Comparison of ENCODE assay signal across 31 cellular contexts in genomic region chr2:125566422-125566821, GRCh38.
"Had no signal": no experiment of that assay in that cellular context is flagged by ENCODE, and none has a peak within 500 bp of the region (broad histone marks: within the 10 kb centered on the region; RNA-seq: fewer than 3 reads in every experiment).

No MANE protein-coding gene starts in this region.

- H3K4me3 ChIP-seq: adrenal gland, body of pancreas, esophagus muscularis mucosa, gastrocnemius medialis had no signal

- DNase-seq: activated B cell treated with CpG ODN at 0.5 μM for 24 hours; activated CD4-positive, alpha-beta T cell treated with anti-CD3 and anti-CD28 coated beads for 48 hours; activated CD4-positive, alpha-beta T cell treated with anti-CD3 and anti-CD28 coated beads, Interleukin-2, amount 50 U/mL, for 1 hour; activated CD4-positive, alpha-beta T cell treated with anti-CD3 and anti-CD28 coated beads, Interleukin-2, amount 50 U/mL, for 48 hours; activated CD8-positive, alpha-beta memory T cell treated with anti-CD3 and anti-CD28 coated beads for 24 hours; activated CD8-positive, alpha-beta T cell treated with anti-CD3 and anti-CD28 coated beads for 36 hours; activated effector memory CD4-positive, alpha-beta T cell treated with anti-CD3 and anti-CD28 coated beads, Interleukin-2, amount 50 U/mL, for 16 hours; activated naive CD4-positive, alpha-beta T cell treated with anti-CD3 and anti-CD28 coated beads for 36 hours; activated naive CD8-positive, alpha-beta T cell treated with anti-CD3 and anti-CD28 coated beads for 36 hours; activated naive CD8-positive, alpha-beta T cell treated with anti-CD3 and anti-CD28 coated beads, Interleukin-2, amount 50 U/mL, for 24 hours; activated T-cell treated with anti-CD3 and anti-CD28 coated beads, Interleukin-2, amount 50 U/mL, for 48 hours; adrenal gland; amygdala; aorta; body of pancreas; caudate nucleus; cortex of kidney; dermis blood vessel endothelial cell; effector CD4-positive, alpha-beta T cell; effector memory CD8-positive, alpha-beta T cell; erythroblast; foreskin keratinocyte; gastrocnemius medialis; glutamatergic neuron; T-helper 2 cell had no signal

- H3K9me3 ChIP-seq: adrenal gland, body of pancreas, esophagus muscularis mucosa, gastrocnemius medialis had no signal

- H3K4me1 Mint-ChIP-seq: activated B cell treated with CpG ODN at 0.5 μM for 24 hours; activated naive CD4-positive, alpha-beta T cell treated with anti-CD3 and anti-CD28 coated beads, Interleukin-2, amount 50 U/mL, for 24 hours; activated naive CD8-positive, alpha-beta T cell treated with anti-CD3 and anti-CD28 coated beads for 36 hours; activated naive CD8-positive, alpha-beta T cell treated with anti-CD3 and anti-CD28 coated beads, Interleukin-2, amount 50 U/mL, for 24 hours had no signal

- H3K27me3 ChIP-seq: adrenal gland, body of pancreas, esophagus muscularis mucosa, foreskin keratinocyte, gastrocnemius medialis had no signal

- H3K36me3 ChIP-seq: adrenal gland, esophagus muscularis mucosa, gastrocnemius medialis had no signal

- ATAC-seq: activated CD4-positive, CD25-positive, alpha-beta regulatory T cell treated with anti-CD3 and anti-CD28 coated beads, Interleukin-2, amount 50 U/mL, for 24 hours; activated CD8-positive, alpha-beta T cell treated with anti-CD3 and anti-CD28 coated beads for 36 hours; activated naive CD8-positive, alpha-beta T cell treated with anti-CD3 and anti-CD28 coated beads, Interleukin-2, amount 50 U/mL, for 24 hours; body of pancreas; effector memory CD8-positive, alpha-beta T cell; foreskin keratinocyte; gastrocnemius medialis had no signal

- H3K27me3 Mint-ChIP-seq: activated B cell treated with CpG ODN at 0.5 μM for 24 hours; activated naive CD4-positive, alpha-beta T cell treated with anti-CD3 and anti-CD28 coated beads, Interleukin-2, amount 50 U/mL, for 24 hours; activated naive CD8-positive, alpha-beta T cell treated with anti-CD3 and anti-CD28 coated beads for 36 hours; activated naive CD8-positive, alpha-beta T cell treated with anti-CD3 and anti-CD28 coated beads, Interleukin-2, amount 50 U/mL, for 24 hours; effector memory CD8-positive, alpha-beta T cell had no signal

- H3K4me3 Mint-ChIP-seq: activated B cell treated with CpG ODN at 0.5 μM for 24 hours; activated CD8-positive, alpha-beta T cell treated with anti-CD3 and anti-CD28 coated beads for 36 hours; activated naive CD4-positive, alpha-beta T cell treated with anti-CD3 and anti-CD28 coated beads for 36 hours; activated naive CD4-positive, alpha-beta T cell treated with anti-CD3 and anti-CD28 coated beads, Interleukin-2, amount 50 U/mL, for 24 hours; activated naive CD8-positive, alpha-beta T cell treated with anti-CD3 and anti-CD28 coated beads for 36 hours; activated naive CD8-positive, alpha-beta T cell treated with anti-CD3 and anti-CD28 coated beads, Interleukin-2, amount 50 U/mL, for 24 hours; activated T-helper 1 cell treated with anti-CD3 and anti-CD28 coated beads, Interleukin-12 subunit alpha, Interleukin-12 subunit beta, Interleukin-2, Interleukin-4 antibody, amounts not matched to agents 30 ng/mL and 10 ng/mL and 1 ng/mL, durations not matched to agents 14 hours and 24 hours and 36 hours; effector memory CD8-positive, alpha-beta T cell had no signal

- H3K9me3 Mint-ChIP-seq: activated naive CD4-positive, alpha-beta T cell treated with anti-CD3 and anti-CD28 coated beads for 36 hours; activated T-helper 1 cell treated with anti-CD3 and anti-CD28 coated beads, Interleukin-12 subunit alpha, Interleukin-12 subunit beta, Interleukin-2, Interleukin-4 antibody, amounts not matched to agents 30 ng/mL and 10 ng/mL and 1 ng/mL, durations not matched to agents 14 hours and 24 hours and 36 hours had no signal

- H3K4me1 ChIP-seq: adrenal gland, body of pancreas, esophagus muscularis mucosa, foreskin keratinocyte, gastrocnemius medialis had no signal

- H3K27ac Mint-ChIP-seq: activated B cell treated with CpG ODN at 0.5 μM for 24 hours; activated CD8-positive, alpha-beta T cell treated with anti-CD3 and anti-CD28 coated beads for 36 hours; activated naive CD4-positive, alpha-beta T cell treated with anti-CD3 and anti-CD28 coated beads for 36 hours; activated naive CD4-positive, alpha-beta T cell treated with anti-CD3 and anti-CD28 coated beads, Interleukin-2, amount 50 U/mL, for 24 hours; activated naive CD8-positive, alpha-beta T cell treated with anti-CD3 and anti-CD28 coated beads for 36 hours; activated naive CD8-positive, alpha-beta T cell treated with anti-CD3 and anti-CD28 coated beads, Interleukin-2, amount 50 U/mL, for 24 hours; activated T-helper 1 cell treated with anti-CD3 and anti-CD28 coated beads, Interleukin-12 subunit alpha, Interleukin-12 subunit beta, Interleukin-2, Interleukin-4 antibody, amounts not matched to agents 30 ng/mL and 10 ng/mL and 1 ng/mL, durations not matched to agents 14 hours and 24 hours and 36 hours; activated T-helper 2 cell treated with anti-CD3 and anti-CD28 coated beads, Interferon-gamma antibody, Interleukin-2, Interleukin-4, amounts not matched to agents 10 μg/mL and 5 μg/mL and 100 μg/mL, durations not matched to agents 14 hours and 24 hours and 36 hours; effector memory CD8-positive, alpha-beta T cell had no signal

- H3K27ac ChIP-seq: adrenal gland, body of pancreas, esophagus muscularis mucosa, foreskin keratinocyte, gastrocnemius medialis, VCaP had no signal

- H3K36me3 Mint-ChIP-seq: activated naive CD4-positive, alpha-beta T cell treated with anti-CD3 and anti-CD28 coated beads, Interleukin-2, amount 50 U/mL, for 24 hours; activated naive CD8-positive, alpha-beta T cell treated with anti-CD3 and anti-CD28 coated beads for 36 hours had no signal
